ENCODE assay signal across 1 cellular context in the genomic region with DNA sequence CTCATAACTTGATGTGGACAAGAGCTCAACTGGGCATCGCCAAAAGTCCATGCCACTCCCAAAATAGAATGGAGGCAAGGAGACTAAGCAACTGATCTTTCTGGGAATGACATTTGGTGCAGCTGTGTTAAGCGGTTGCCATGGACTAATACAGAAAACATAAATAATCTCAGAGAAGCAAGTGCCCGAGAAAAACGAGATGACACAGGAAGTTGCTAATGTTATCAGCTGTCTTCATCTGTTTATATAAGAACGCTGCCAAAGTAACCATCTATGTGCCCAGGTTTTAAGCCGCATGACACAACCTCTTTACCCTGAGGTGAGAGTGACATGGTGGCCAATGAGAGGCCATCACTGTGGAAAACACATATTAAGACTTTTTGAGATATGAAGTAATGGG.
TF ChIP-seq lines count a peak whose summit lies in the region.

No MANE protein-coding gene starts in this region.

TF ChIP-seq in IMR-90, 13 proteins besides CTCF, POLR2A, EP300 and RAD21 (continued from another document):
- TF ChIP-seq, protein P1, sequence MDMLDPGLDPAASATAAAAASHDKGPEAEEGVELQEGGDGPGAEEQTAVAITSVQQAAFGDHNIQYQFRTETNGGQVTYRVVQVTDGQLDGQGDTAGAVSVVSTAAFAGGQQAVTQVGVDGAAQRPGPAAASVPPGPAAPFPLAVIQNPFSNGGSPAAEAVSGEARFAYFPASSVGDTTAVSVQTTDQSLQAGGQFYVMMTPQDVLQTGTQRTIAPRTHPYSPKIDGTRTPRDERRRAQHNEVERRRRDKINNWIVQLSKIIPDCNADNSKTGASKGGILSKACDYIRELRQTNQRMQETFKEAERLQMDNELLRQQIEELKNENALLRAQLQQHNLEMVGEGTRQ (IDR thresholded peaks at IDR 0.05; ENCODE audit: low read depth, low read length) = no peak
- TF ChIP-seq CHD1 (IDR thresholded peaks at IDR 0.05; ENCODE audit: low read depth, low read length) (no peak), RCOR1 (IDR thresholded peaks at IDR 0.05; ENCODE audit: insufficient replicate concordance, low read length) (peak; percentile 35)
- TF ChIP-seq, protein P2, sequence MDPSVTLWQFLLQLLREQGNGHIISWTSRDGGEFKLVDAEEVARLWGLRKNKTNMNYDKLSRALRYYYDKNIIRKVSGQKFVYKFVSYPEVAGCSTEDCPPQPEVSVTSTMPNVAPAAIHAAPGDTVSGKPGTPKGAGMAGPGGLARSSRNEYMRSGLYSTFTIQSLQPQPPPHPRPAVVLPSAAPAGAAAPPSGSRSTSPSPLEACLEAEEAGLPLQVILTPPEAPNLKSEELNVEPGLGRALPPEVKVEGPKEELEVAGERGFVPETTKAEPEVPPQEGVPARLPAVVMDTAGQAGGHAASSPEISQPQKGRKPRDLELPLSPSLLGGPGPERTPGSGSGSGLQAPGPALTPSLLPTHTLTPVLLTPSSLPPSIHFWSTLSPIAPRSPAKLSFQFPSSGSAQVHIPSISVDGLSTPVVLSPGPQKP (IDR thresholded peaks at IDR 0.05; ENCODE audit: borderline replicate concordance, low read depth, low read length) = no peak
